Comparison of ENCODE assay signal across 9 cellular contexts in the genomic region with DNA sequence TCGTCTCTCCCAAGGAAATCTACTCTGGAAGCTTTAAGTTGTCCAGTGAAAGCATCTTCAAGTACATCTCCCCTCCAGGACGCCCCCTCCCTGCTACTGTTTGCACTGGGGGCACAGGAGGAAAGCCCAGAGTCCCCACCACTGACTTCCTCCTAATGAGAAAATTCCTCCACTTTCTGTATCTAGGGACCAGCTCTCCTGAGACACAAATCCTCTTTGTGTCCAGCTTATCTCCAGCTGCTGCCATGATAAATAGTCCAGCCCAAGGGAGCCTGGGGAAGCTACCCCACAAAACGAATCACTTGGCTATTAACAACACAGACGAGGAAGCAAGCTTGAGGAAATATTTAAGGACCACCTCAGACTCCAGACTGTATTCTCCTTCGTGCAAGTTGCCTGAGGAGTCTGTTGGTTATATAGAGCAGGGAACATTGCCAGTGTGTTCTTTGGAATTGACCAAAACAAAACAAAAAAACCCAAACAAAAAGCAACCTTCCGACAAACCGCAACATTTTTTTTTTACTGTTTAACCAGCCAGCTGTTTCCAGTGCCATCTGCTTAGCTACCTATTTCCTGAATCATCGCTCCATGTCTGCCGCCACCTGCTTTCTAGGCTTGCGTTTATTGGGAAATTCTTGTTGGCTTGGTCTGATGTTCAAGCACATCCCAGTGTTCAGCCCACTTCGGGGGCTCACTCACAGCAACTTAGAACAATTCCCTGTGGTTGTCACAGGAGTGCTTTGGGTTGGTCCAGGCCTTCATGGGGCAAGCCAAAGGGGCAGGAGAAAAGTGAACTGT. TPM values are rescaled to one million over a fixed set of nuclear protein-coding genes. Genes with fewer than 3 reads are reported as not detected.
A peak's percentile ranks its signal among the peaks of the same experiment; 100 is the strongest.
DNase-seq lines count a peak whose midpoint lies in the region; ATAC-seq and TF ChIP-seq lines count a peak whose summit lies in the region.
"Had no signal": no experiment of that assay in that cellular context is flagged by ENCODE, and none has a peak within 500 bp of the region (broad histone marks: within the 10 kb centered on the region; RNA-seq: fewer than 3 reads in every experiment).

No MANE protein-coding gene starts in this region.

- TF ChIP-seq CTCF in osteocyte (IDR thresholded peaks at IDR 0.05) (no peak), GM10248 (IDR thresholded peaks at IDR 0.05; ENCODE audit: control extremely low read depth, extremely low read depth, low read depth, missing control alignments) (no peak), gastroesophageal sphincter (IDR thresholded peaks at IDR 0.05) (no peak)

- DNase-seq in NAMALWA (ENCODE audit: low spot score) (peak; percentile 15), dermis blood vessel endothelial cell (peak; percentile 53), osteocyte (ENCODE audit: extremely low spot score, unreplicated experiment) (peak; percentile 30), GM10248 (ENCODE audit: extremely low spot score) (no peak)
- DNase-seq: activated CD8-positive, alpha-beta memory T cell treated with anti-CD3 and anti-CD28 coated beads for 24 hours; NCI-H510A treated with DMSO at 0.1 percent for 48 hours had no signal

- H3K27ac Mint-ChIP-seq in osteocyte (ENCODE audit: unreplicated experiment), result no peak overlapping the region

- POLR2A ChIA-PET in GM10248 (lab: Yijun Ruan, JAX), result no interaction called here

- peaks cover 3% of the 10 kb centered on the region for H3K4me1 Mint-ChIP-seq in osteocyte (ENCODE audit: unreplicated experiment)

- TF ChIP-seq POLR2A in gastroesophageal sphincter (IDR thresholded peaks at IDR 0.05), result no peak

- no peaks in the 10 kb centered on the region for H3K9me3 ChIP-seq in gastroesophageal sphincter

- no peak overlapping the region for H3K27ac ChIP-seq in gastroesophageal sphincter

- CTCF ChIA-PET in GM10248 (lab: Yijun Ruan, JAX), result interaction anchor here (1.1 to 4.1 kb wide), 5 partner anchors 27 to 334 kb away, joined by 4 to 26 read pairs (median 5); no protein-coding TSS in a partner anchor

- no peak for TF ChIP-seq EP300 in gastroesophageal sphincter (IDR thresholded peaks at IDR 0.05)

- H3K27me3 ChIP-seq in gastroesophageal sphincter, result peaks cover 7% of the 10 kb centered on the region

- no peaks in the 10 kb centered on the region for H3K4me1 ChIP-seq in gastroesophageal sphincter

- H3K9me3 Mint-ChIP-seq in osteocyte (ENCODE audit: unreplicated experiment), result no peaks in the 10 kb centered on the region

- ATAC-seq in GM18907 (IDR thresholded peaks at IDR 0.05; ENCODE audit: unreplicated experiment), result peak; percentile 63
- no peak for ATAC-seq in GM19035 (IDR thresholded peaks at IDR 0.05; ENCODE audit: unreplicated experiment)
- ATAC-seq in gastroesophageal sphincter, result no peak

- H3K27me3 Mint-ChIP-seq in osteocyte (ENCODE audit: unreplicated experiment), result peaks cover 7% of the 10 kb centered on the region

- WGBS in gastroesophageal sphincter (ENCODE audit: low coverage in 1 of 2), 2 donors, result 46 to 84% methylated on average over 7 to 9 of the region's 11 CpGs

- no peaks in the 10 kb centered on the region for H3K36me3 Mint-ChIP-seq in osteocyte (ENCODE audit: unreplicated experiment)

- H3K4me3 Mint-ChIP-seq in osteocyte (ENCODE audit: unreplicated experiment), result no peak overlapping the region

- no peak overlapping the region for H3K4me3 ChIP-seq in gastroesophageal sphincter

- peaks cover 0 to 7% of the 10 kb centered on the region in 2 donors for H3K36me3 ChIP-seq in gastroesophageal sphincter

RNA-seq across cellular contexts. Expression of a gene that starts 7.7 kb away (rescaled TPM):
- total RNA-seq in dermis blood vessel endothelial cell (0.34 and 1.1 TPM in 2 replicates), osteocyte (2.7 and 3.2 TPM in 2 replicates), gastroesophageal sphincter (10 to 100 TPM in 3 of 4 donors, 1 to 10 TPM in 1; 10.0 to 17.5 (median 12.4) TPM)

RNA-seq across cellular contexts. Expression of a gene that starts 12.6 kb away (rescaled TPM):
- not detected in 2 replicates for total RNA-seq in dermis blood vessel endothelial cell
- total RNA-seq in osteocyte, result not detected in 2 replicates
- not detected for total RNA-seq in gastroesophageal sphincter

RNA-seq across cellular contexts. Expression of a gene that starts 22.7 kb away (rescaled TPM):
- 0.05 TPM in 1 of 2 replicates, not detected in the other for total RNA-seq in dermis blood vessel endothelial cell
- not detected in 2 replicates for total RNA-seq in osteocyte
- total RNA-seq in gastroesophageal sphincter, result under 1 TPM in 1 of 4 donors, not detected in 3; 0.10 TPM
